17 cellular contexts compared by ENCODE assay signal in the genomic region with DNA sequence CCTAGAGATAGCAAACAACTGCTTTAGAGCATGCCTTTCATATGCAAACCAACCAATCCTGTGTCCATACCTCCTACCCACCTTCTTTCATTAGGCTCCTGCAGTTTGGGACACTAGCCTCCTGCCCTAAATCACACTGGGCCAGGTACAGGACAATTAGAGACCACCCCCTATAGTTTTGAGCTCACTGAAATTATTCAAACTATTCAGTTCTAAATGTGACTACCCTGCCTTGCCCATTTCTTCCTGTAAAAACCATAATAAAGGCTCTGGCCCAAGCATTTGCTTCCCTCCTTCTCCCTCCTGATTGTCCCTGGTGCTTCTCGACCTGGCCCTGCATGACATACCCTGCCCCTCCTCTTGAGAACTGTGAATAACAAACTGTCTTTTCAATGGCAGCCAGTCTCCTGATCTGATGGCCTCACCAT. TPM values are rescaled to one million over a fixed set of nuclear protein-coding genes. Genes with fewer than 3 reads are reported as not detected.
A peak's percentile ranks its signal among the peaks of the same experiment; 100 is the strongest.
DNase-seq lines count a peak whose midpoint lies in the region; ATAC-seq and TF ChIP-seq lines count a peak whose summit lies in the region.
"Had no signal": no experiment of that assay in that cellular context is flagged by ENCODE, and none has a peak within 500 bp of the region (broad histone marks: within the 10 kb centered on the region; RNA-seq: fewer than 3 reads in every experiment).

No MANE protein-coding gene starts in this region.

- POLR2A ChIA-PET in WTC11 (lab: Charles Lee) = no interaction called here

- H3K4me3 Mint-ChIP-seq in WTC11 (peak overlapping the region; percentile 49), neural progenitor cell (no peak overlapping the region)

- peaks cover 43% of the 10 kb centered on the region for H3K4me1 ChIP-seq in iPS-18a (ENCODE audit: control insufficient read depth, low read depth, low read length)
- H3K4me1 ChIP-seq in neural progenitor cell = peaks cover 60% of the 10 kb centered on the region
- H3K4me1 ChIP-seq in prostate gland (replicated peaks) = no peaks in the 10 kb centered on the region
- H3K4me1 ChIP-seq: SJCRH30 had no signal

- H3K36me3 Mint-ChIP-seq in WTC11 = peaks cover 3% of the 10 kb centered on the region
- H3K36me3 Mint-ChIP-seq in neural progenitor cell = no peaks in the 10 kb centered on the region

- ATAC-seq in WTC11 (peak; percentile 97), HG03457 (IDR thresholded peaks at IDR 0.05; ENCODE audit: unreplicated experiment) (no peak)

- H3F3A ChIP-seq in neural progenitor cell (ENCODE audit: low read depth) = peaks cover 60% of the 10 kb centered on the region

- no peak for TF ChIP-seq CTCF in WTC11 (IDR thresholded peaks at IDR 0.05)
- no peak for TF ChIP-seq CTCF in neural progenitor cell (IDR thresholded peaks at IDR 0.05)
- TF ChIP-seq CTCF in prostate gland (IDR thresholded peaks at IDR 0.05) = no peak

- CTCF ChIA-PET in WTC11 (lab: Charles Lee) = interaction anchor here (1.0 to 1.5 kb wide), 4 partner anchors 13 to 272 kb away, joined by 3 to 15 read pairs (median 4); no protein-coding TSS in a partner anchor

- peaks cover 2% of the 10 kb centered on the region; the same call in 1 of the 2 replicates for H3K27me3 ChIP-seq in H7 (ENCODE audit: control insufficient read depth, insufficient read depth, low read length)
- H3K27me3 ChIP-seq in iPS-18a (ENCODE audit: control insufficient read depth, insufficient read depth, low read length) = peaks cover 5% of the 10 kb centered on the region
- H3K27me3 ChIP-seq in neural progenitor cell = no peaks in the 10 kb centered on the region
- no peaks in the 10 kb centered on the region for H3K27me3 ChIP-seq in prostate gland (replicated peaks; ENCODE audit: insufficient read depth)
- H3K27me3 ChIP-seq: SJCRH30 had no signal

- DNase-seq in H7 (peak; percentile 73), WTC11 (ENCODE audit: low spot score) (peak; percentile 34), neural progenitor cell (ENCODE audit: low spot score) (peak; percentile 58), UCSD-AML1 (lab: John Stamatoyannopoulos, UW; ENCODE audit: unreplicated experiment) (no peak), prostate gland (ENCODE audit: low spot score) (no peak)
- DNase-seq: AML-193, C1 segment of cervical spinal cord, GDM1, MV-4-11, NCI-H1694, NCI-H446, NCI-H526, SJCRH30 had no signal

- H3K27me3 Mint-ChIP-seq in WTC11 (ENCODE audit: low read depth) (peaks cover 23% of the 10 kb centered on the region), neural progenitor cell (ENCODE audit: insufficient read depth, low read depth) (peaks cover 2% of the 10 kb centered on the region)

- H3K4me3 ChIP-seq in H7 (ENCODE audit: insufficient read depth, low read depth, low read length) (no peak overlapping the region), iPS-18a (ENCODE audit: low read length) (peak overlapping the region; percentile 32), neural progenitor cell (peak overlapping the region; percentile 18), prostate gland (no peak overlapping the region)
- H3K4me3 ChIP-seq: HAP-1, SJCRH30 had no signal

- intact Hi-C loops in prostate gland (cut with DNase I) = no loop called here

- no peak for TF ChIP-seq POLR2A in prostate gland (IDR thresholded peaks at IDR 0.05)

- WGBS in prostate gland = 86% methylated on average over 1 of the region's 1 CpG

- H3K9ac ChIP-seq in iPS-18a (ENCODE audit: low read length) (no peak overlapping the region), neural progenitor cell (no peak overlapping the region)

- H3K27ac ChIP-seq in iPS-18a (ENCODE audit: low read length) = no peak overlapping the region
- peak overlapping the region; percentile 91 for H3K27ac ChIP-seq in neural progenitor cell
- H3K27ac ChIP-seq in prostate gland = no peak overlapping the region
- H3K27ac ChIP-seq: SJCRH30 had no signal

- no peaks in the 10 kb centered on the region for H3K36me3 ChIP-seq in H7 (replicated peaks; ENCODE audit: control insufficient read depth, insufficient read depth, low read length)
- no peaks in the 10 kb centered on the region for H3K36me3 ChIP-seq in iPS-18a (ENCODE audit: control insufficient read depth, low read depth, low read length)
- no peaks in the 10 kb centered on the region for H3K36me3 ChIP-seq in neural progenitor cell
- H3K36me3 ChIP-seq in prostate gland = no peaks in the 10 kb centered on the region
- H3K36me3 ChIP-seq: HAP-1, SJCRH30 had no signal

- H3K9me3 Mint-ChIP-seq in WTC11 = no peaks in the 10 kb centered on the region; the same call in 1 of the 2 replicates
- no peaks in the 10 kb centered on the region for H3K9me3 Mint-ChIP-seq in neural progenitor cell
- H3K9me3 Mint-ChIP-seq: IgD-negative memory B cell had no signal

- H3K4me1 Mint-ChIP-seq in WTC11 = peaks cover 51% of the 10 kb centered on the region
- peaks cover 34% of the 10 kb centered on the region for H3K4me1 Mint-ChIP-seq in neural progenitor cell

- no peaks in the 10 kb centered on the region for H4K20me1 ChIP-seq in neural progenitor cell (ENCODE audit: low read depth)

- H3K27ac Mint-ChIP-seq in WTC11 (peak overlapping the region; percentile 82), neural progenitor cell (peak overlapping the region; percentile 34)
- H3K27ac Mint-ChIP-seq: IgD-negative memory B cell had no signal

- peak overlapping the region; percentile 77 for H3K4me2 ChIP-seq in neural progenitor cell

- H3K79me2 ChIP-seq in neural progenitor cell (ENCODE audit: low read depth) = no peaks in the 10 kb centered on the region

- H2AFZ ChIP-seq in neural progenitor cell (replicated peaks) = no peak overlapping the region

- H3K9me3 ChIP-seq in iPS-18a (ENCODE audit: control insufficient read depth, low read depth, low read length) = no peaks in the 10 kb centered on the region
- H3K9me3 ChIP-seq in neural progenitor cell (ENCODE audit: low read depth) = no peaks in the 10 kb centered on the region
- no peaks in the 10 kb centered on the region for H3K9me3 ChIP-seq in prostate gland
- H3K9me3 ChIP-seq: HAP-1, SJCRH30 had no signal

TF ChIP-seq in WTC11, 78 proteins besides CTCF, POLR2A, EP300 and RAD21 (continues in another document):
- TF ChIP-seq FOXJ3 (CRISPR knock-in tag; IDR thresholded peaks at IDR 0.05; ENCODE audit: borderline replicate concordance) (no peak), ZNF423 (CRISPR knock-in tag; IDR thresholded peaks at IDR 0.05) (peak; percentile 63), CREB1 (CRISPR knock-in tag; IDR thresholded peaks at IDR 0.05) (peak; percentile 28; the same call in 1 of the 2 replicates), FOXK1 (CRISPR knock-in tag; IDR thresholded peaks at IDR 0.05) (peak; percentile 68; the same call in 1 of the 2 replicates), SP1 (CRISPR knock-in tag; conservative IDR thresholded peaks at IDR 0.05) (0 out of 2 replicates have a peak, but pooled peaks have one; percentile 20), IRF2 (CRISPR knock-in tag; IDR thresholded peaks at IDR 0.05; ENCODE audit: borderline replicate concordance, low read depth) (no peak), TEAD1 (CRISPR knock-in tag; IDR thresholded peaks at IDR 0.05) (peak; percentile 90)
- TF ChIP-seq, protein P1, sequence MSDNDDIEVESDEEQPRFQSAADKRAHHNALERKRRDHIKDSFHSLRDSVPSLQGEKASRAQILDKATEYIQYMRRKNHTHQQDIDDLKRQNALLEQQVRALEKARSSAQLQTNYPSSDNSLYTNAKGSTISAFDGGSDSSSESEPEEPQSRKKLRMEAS (CRISPR knock-in tag; IDR thresholded peaks at IDR 0.05) = 0 out of 2 replicates have a peak, but pooled peaks have one; percentile 40
- TF ChIP-seq, protein P2, sequence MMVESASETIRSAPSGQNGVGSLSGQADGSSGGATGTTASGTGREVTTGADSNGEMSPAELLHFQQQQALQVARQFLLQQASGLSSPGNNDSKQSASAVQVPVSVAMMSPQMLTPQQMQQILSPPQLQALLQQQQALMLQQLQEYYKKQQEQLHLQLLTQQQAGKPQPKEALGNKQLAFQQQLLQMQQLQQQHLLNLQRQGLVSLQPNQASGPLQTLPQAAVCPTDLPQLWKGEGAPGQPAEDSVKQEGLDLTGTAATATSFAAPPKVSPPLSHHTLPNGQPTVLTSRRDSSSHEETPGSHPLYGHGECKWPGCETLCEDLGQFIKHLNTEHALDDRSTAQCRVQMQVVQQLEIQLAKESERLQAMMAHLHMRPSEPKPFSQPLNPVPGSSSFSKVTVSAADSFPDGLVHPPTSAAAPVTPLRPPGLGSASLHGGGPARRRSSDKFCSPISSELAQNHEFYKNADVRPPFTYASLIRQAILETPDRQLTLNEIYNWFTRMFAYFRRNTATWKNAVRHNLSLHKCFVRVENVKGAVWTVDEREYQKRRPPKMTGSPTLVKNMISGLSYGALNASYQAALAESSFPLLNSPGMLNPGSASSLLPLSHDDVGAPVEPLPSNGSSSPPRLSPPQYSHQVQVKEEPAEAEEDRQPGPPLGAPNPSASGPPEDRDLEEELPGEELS (CRISPR knock-in tag; IDR thresholded peaks at IDR 0.05) = peak; percentile 75; the same call in 1 of the 2 replicates
- TF ChIP-seq, protein P3, sequence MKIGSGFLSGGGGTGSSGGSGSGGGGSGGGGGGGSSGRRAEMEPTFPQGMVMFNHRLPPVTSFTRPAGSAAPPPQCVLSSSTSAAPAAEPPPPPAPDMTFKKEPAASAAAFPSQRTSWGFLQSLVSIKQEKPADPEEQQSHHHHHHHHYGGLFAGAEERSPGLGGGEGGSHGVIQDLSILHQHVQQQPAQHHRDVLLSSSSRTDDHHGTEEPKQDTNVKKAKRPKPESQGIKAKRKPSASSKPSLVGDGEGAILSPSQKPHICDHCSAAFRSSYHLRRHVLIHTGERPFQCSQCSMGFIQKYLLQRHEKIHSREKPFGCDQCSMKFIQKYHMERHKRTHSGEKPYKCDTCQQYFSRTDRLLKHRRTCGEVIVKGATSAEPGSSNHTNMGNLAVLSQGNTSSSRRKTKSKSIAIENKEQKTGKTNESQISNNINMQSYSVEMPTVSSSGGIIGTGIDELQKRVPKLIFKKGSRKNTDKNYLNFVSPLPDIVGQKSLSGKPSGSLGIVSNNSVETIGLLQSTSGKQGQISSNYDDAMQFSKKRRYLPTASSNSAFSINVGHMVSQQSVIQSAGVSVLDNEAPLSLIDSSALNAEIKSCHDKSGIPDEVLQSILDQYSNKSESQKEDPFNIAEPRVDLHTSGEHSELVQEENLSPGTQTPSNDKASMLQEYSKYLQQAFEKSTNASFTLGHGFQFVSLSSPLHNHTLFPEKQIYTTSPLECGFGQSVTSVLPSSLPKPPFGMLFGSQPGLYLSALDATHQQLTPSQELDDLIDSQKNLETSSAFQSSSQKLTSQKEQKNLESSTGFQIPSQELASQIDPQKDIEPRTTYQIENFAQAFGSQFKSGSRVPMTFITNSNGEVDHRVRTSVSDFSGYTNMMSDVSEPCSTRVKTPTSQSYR (CRISPR knock-in tag; IDR thresholded peaks at IDR 0.05) = peak; percentile 68; the same call in 1 of the 2 replicates

RNA-seq across cellular contexts. Expression of a gene that starts 31.4 kb away (rescaled TPM):
- 69.7 and 101 TPM in 2 replicates for total RNA-seq in H7 (2014; rRNA removed; shearing (Covaris generic))
- total RNA-seq in WTC11 (2021) = 105 to 109 TPM (median 108 TPM) in 3 replicates
- total RNA-seq in neural progenitor cell (ENCODE audit: low replicate concordance) = 169 and 184 TPM in 2 replicates
- 100 to 1,000 TPM; 119 to 186 TPM for total RNA-seq in prostate gland

Comparison
In these comparisons a context has a peak if more than half of its experiments do, and no peak if none do; other contexts are left out.
1. DNase-seq: peak in H7 (single experiment), WTC11 (single experiment) and neural progenitor cell (single experiment); none in UCSD-AML1 (single experiment) and prostate gland (single experiment).
2. H3K4me3 ChIP-seq: peak in iPS-18a (single experiment) and neural progenitor cell (single experiment); none in H7 (single experiment) and prostate gland (0 of 2).